In the genomic region with DNA sequence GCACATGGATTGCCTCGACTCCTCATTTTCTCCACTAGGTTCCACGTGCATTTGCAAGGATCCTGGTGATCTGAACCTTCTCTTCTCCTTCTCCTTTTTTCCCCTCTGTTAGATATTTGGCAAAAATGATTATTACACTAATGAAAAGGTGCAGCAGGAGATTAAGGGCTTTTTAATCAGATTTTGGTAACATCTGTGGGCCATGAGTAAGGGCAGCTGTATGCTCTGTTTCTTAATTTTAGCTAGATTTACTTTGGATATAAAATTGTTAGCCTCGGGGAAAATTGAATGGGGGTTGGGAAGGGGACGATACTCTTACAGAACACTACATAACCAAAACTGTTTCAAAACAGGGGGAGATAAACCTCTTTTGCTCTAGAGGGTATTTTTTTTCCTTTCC, we compare ENCODE assay signal across 29 cellular contexts.
"Had no signal": no experiment of that assay in that cellular context is flagged by ENCODE, and none has a peak within 500 bp of the region (broad histone marks: within the 10 kb centered on the region; RNA-seq: fewer than 3 reads in every experiment).

No MANE protein-coding gene starts in this region.

- H3K27ac Mint-ChIP-seq: activated CD4-positive, alpha-beta memory T cell treated with anti-CD3 and anti-CD28 coated beads, Interleukin-2, amount 10 ng/mL, durations not matched to agents 7 days and 5 days; activated naive CD4-positive, alpha-beta T cell treated with anti-CD3 and anti-CD28 coated beads, Interleukin-2, amount 50 U/mL, for 24 hours; activated naive CD8-positive, alpha-beta T cell treated with anti-CD3 and anti-CD28 coated beads, Interleukin-2, amount 10 ng/mL, durations not matched to agents 7 days and 5 days; activated T-helper 17 cell treated with anti-CD3 and anti-CD28 coated beads, Interleukin-2, amount 50 U/mL, for 72 hours had no signal

- H3K9me3 Mint-ChIP-seq: activated CD4-positive, alpha-beta memory T cell treated with anti-CD3 and anti-CD28 coated beads, Interleukin-2, amount 10 ng/mL, durations not matched to agents 7 days and 5 days; activated naive CD4-positive, alpha-beta T cell treated with anti-CD3 and anti-CD28 coated beads, Interleukin-2, amount 50 U/mL, for 24 hours; activated naive CD8-positive, alpha-beta T cell treated with anti-CD3 and anti-CD28 coated beads, Interleukin-2, amount 10 ng/mL, durations not matched to agents 7 days and 5 days; activated T-cell treated with anti-CD3 and anti-CD28 coated beads, Interleukin-2, amount 50 U/mL, for 72 hours; central memory CD8-positive, alpha-beta T cell had no signal

- H3K4me3 ChIP-seq: ascending aorta, cardiac muscle cell, SJCRH30 had no signal

- DNase-seq: activated CD4-positive, alpha-beta memory T cell treated with anti-CD3 and anti-CD28 coated beads, Interleukin-2, amount 10 ng/mL, durations not matched to agents 7 days and 5 days; activated CD4-positive, alpha-beta T cell treated with anti-CD3 and anti-CD28 coated beads for 1 hour; activated CD4-positive, alpha-beta T cell treated with anti-CD3 and anti-CD28 coated beads for 48 hours; activated CD4-positive, CD25-positive, alpha-beta regulatory T cell; activated effector memory CD4-positive, alpha-beta T cell treated with anti-CD3 and anti-CD28 coated beads, Interleukin-2, amount 50 U/mL, for 16 hours; activated naive CD4-positive, alpha-beta T cell; activated naive CD8-positive, alpha-beta T cell treated with anti-CD3 and anti-CD28 coated beads, Interleukin-2, amount 10 ng/mL, durations not matched to agents 7 days and 5 days; activated T-cell treated with anti-CD3 and anti-CD28 coated beads, Interleukin-2, amount 50 U/mL, for 1 hour; activated T-cell treated with anti-CD3 and anti-CD28 coated beads, Interleukin-2, amount 50 U/mL, for 72 hours; MM.1S; NCI-H1092; NCI-H1436 treated with DMSO at 0.1 percent for 48 hours; NCI-H1694 treated with DMSO at 0.1 percent for 48 hours; NCI-H2029; NCI-H345; NCI-H524 treated with DMSO at 0.1 percent for 48 hours; SHP77; SJCRH30; SW 1271; T-helper 1 cell; T1000; WERI-Rb-1 had no signal

- H3K27me3 ChIP-seq: ascending aorta, cardiac muscle cell, SJCRH30 had no signal

- H3K4me3 Mint-ChIP-seq: activated CD4-positive, alpha-beta memory T cell treated with anti-CD3 and anti-CD28 coated beads, Interleukin-2, amount 10 ng/mL, durations not matched to agents 7 days and 5 days; activated naive CD4-positive, alpha-beta T cell treated with anti-CD3 and anti-CD28 coated beads, Interleukin-2, amount 50 U/mL, for 24 hours; activated T-cell treated with anti-CD3 and anti-CD28 coated beads, Interleukin-2, amount 50 U/mL, for 72 hours; activated T-helper 17 cell treated with anti-CD3 and anti-CD28 coated beads, Interleukin-2, amount 50 U/mL, for 72 hours; central memory CD8-positive, alpha-beta T cell had no signal

- H3K9ac ChIP-seq: KMS-11 had no signal

- H3K4me2 ChIP-seq: KMS-11 had no signal

- H3K4me1 ChIP-seq: ascending aorta, SJCRH30 had no signal

- ATAC-seq: activated T-cell treated with anti-CD3 and anti-CD28 coated beads, Interleukin-2, amount 50 U/mL, for 72 hours; activated T-helper 17 cell treated with anti-CD3 and anti-CD28 coated beads, Interleukin-2, amount 50 U/mL, for 72 hours; Panc1 had no signal

- H3K9me3 ChIP-seq: ascending aorta, SJCRH30 had no signal

- H3K36me3 Mint-ChIP-seq: activated naive CD4-positive, alpha-beta T cell treated with anti-CD3 and anti-CD28 coated beads, Interleukin-2, amount 50 U/mL, for 24 hours; activated naive CD8-positive, alpha-beta T cell treated with anti-CD3 and anti-CD28 coated beads, Interleukin-2, amount 10 ng/mL, durations not matched to agents 7 days and 5 days had no signal

- H3K4me1 Mint-ChIP-seq: activated CD4-positive, alpha-beta memory T cell treated with anti-CD3 and anti-CD28 coated beads, Interleukin-2, amount 10 ng/mL, durations not matched to agents 7 days and 5 days; activated T-helper 17 cell treated with anti-CD3 and anti-CD28 coated beads, Interleukin-2, amount 50 U/mL, for 72 hours had no signal

- H3K36me3 ChIP-seq: ascending aorta, cardiac muscle cell, SJCRH30, WERI-Rb-1 had no signal

- H3K27ac ChIP-seq: ascending aorta, cardiac muscle cell, KMS-11, SJCRH30, WERI-Rb-1 had no signal
